ENCODE assay signal across 9 cellular contexts in the genomic region with DNA sequence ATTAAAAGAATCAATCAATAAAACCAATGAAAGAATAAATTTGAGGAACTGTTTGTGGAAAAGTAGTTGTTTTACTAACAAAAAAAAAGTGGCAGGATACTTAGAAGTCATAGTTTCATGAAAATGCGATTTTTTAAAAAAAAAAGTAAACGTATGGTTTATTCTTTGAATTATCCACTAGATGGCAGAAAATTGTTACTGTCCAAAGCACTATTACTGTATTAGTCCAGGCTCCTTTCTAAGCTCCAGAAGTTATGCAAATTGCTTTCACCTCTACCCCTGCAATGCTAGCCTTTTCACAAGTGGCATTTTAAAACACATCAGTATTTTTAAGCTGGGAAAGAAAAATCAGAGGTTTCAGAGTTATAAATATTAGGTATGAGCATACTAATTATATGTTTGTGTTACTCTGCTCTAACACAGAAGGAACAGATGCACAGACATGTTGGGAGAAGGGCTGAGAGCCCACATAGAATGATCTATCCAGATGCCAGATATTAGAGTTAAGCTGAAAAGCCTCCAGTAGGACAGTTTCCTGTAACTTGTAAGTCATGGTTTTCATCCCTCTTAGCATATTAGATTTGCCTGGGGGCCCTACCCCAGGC.
DNase-seq lines count a peak whose midpoint lies in the region; ATAC-seq, FAIRE-seq and TF ChIP-seq lines count a peak whose summit lies in the region.
"Had no signal": no experiment of that assay in that cellular context is flagged by ENCODE, and none has a peak within 500 bp of the region (broad histone marks: within the 10 kb centered on the region; RNA-seq: fewer than 3 reads in every experiment).

No MANE protein-coding gene starts in this region.

- TF ChIP-seq CTCF in OCI-LY7 (conservative IDR thresholded peaks at IDR 0.05; ENCODE audit: low read length) = peak; percentile 83
- TF ChIP-seq CTCF in omental fat pad (IDR thresholded peaks at IDR 0.05) = no peak

- BruUV-seq in OCI-LY7 (replicated peaks; lab: Mats Ljungman, UMichigan) = no TSS peak

- no peak for FAIRE-seq in HTR-8/SVneo (lab: Jason Lieb, UNC)
- peak; percentile 92 for FAIRE-seq in endometrium (lab: Jason Lieb, UNC)

- H3K9me3 ChIP-seq in OCI-LY7 (ENCODE audit: low read length) = no peaks in the 10 kb centered on the region
- H3K9me3 ChIP-seq: BLaER1 had no signal

- ATAC-seq in GM21723 (IDR thresholded peaks at IDR 0.05; ENCODE audit: unreplicated experiment) = peak; percentile 98
- ATAC-seq in omental fat pad (ENCODE audit: low FRiP score) = peak; percentile 70

- no peaks in the 10 kb centered on the region for H3K36me3 ChIP-seq in OCI-LY7 (ENCODE audit: insufficient read depth, low read length)
- H3K36me3 ChIP-seq: BLaER1 had no signal

- H3K4me2 ChIP-seq in OCI-LY7 (ENCODE audit: low read length) = no peak overlapping the region
- H3K4me2 ChIP-seq: BLaER1 had no signal

- H2AFZ ChIP-seq in OCI-LY7 (ENCODE audit: low read length) = no peak overlapping the region

- no peak overlapping the region for H3K27ac ChIP-seq in OCI-LY7 (ENCODE audit: low read depth, low read length, poor library complexity, severe bottlenecking)
- H3K27ac ChIP-seq: BLaER1 had no signal

- CTCF ChIA-PET in OCI-LY7 (lab: Charles Lee; ENCODE audit: unreplicated experiment) = no interaction called here

- POLR2A ChIA-PET in OCI-LY7 (lab: Charles Lee) = interaction anchor here (0.7 to 2.0 kb wide), 5 partner anchors 12 to 431 kb away, joined by 3 to 6 read pairs (median 3); no protein-coding TSS in a partner anchor

- H3K4me1 ChIP-seq in OCI-LY7 (ENCODE audit: insufficient read depth, low read length, poor library complexity, severe bottlenecking) = peaks cover 19% of the 10 kb centered on the region

- H3K79me2 ChIP-seq in OCI-LY7 (ENCODE audit: insufficient read depth, low read depth, low read length) = no peaks in the 10 kb centered on the region

- DNase-seq in NCI-H2196 (lab: John Stamatoyannopoulos, UW; ENCODE audit: unreplicated experiment) (peak; percentile 2), NCI-H2196 treated with DMSO at 0.1 percent for 48 hours (lab: John Stamatoyannopoulos, UW; ENCODE audit: unreplicated experiment) (no peak), HTR-8/SVneo (ENCODE audit: insufficient read length, low spot score) (peak; percentile 9), OCI-LY7 (ENCODE audit: low spot score) (peak; percentile 66), omental fat pad (ENCODE audit: low spot score) (no peak)
- no peak for DNase-seq in activated naive CD4-positive, alpha-beta T cell (lab: John Stamatoyannopoulos, UW)

- no peak overlapping the region for H3K4me3 ChIP-seq in OCI-LY7 (ENCODE audit: low read depth, low read length, poor library complexity, severe bottlenecking)
- H3K4me3 ChIP-seq: BLaER1 had no signal

- no peaks in the 10 kb centered on the region for H4K20me1 ChIP-seq in OCI-LY7 (ENCODE audit: insufficient read depth, low read length)
- H4K20me1 ChIP-seq: BLaER1 had no signal

- intact Hi-C loops in OCI-LY7 (cut with micrococcal nuclease; ENCODE audit: unreplicated experiment) = loop anchor here (1.0 to 5.0 kb wide), 5 partner anchors 85 to 432 kb away; a partner anchor contains a TSS

- H3K9me2 ChIP-seq in OCI-LY7 (ENCODE audit: insufficient read depth, low read length) = no peaks in the 10 kb centered on the region

Comparison
In these comparisons a context has a peak if more than half of its experiments do, and no peak if none do; other contexts are left out.
1. DNase-seq: peak in NCI-H2196 (single experiment), HTR-8/SVneo (single experiment) and OCI-LY7 (single experiment); none in NCI-H2196 treated with DMSO at 0.1 percent for 48 hours (single experiment), omental fat pad (single experiment) and activated naive CD4-positive, alpha-beta T cell (0 of 4).